ENCODE assay signal across 9 cellular contexts in the genomic region with DNA sequence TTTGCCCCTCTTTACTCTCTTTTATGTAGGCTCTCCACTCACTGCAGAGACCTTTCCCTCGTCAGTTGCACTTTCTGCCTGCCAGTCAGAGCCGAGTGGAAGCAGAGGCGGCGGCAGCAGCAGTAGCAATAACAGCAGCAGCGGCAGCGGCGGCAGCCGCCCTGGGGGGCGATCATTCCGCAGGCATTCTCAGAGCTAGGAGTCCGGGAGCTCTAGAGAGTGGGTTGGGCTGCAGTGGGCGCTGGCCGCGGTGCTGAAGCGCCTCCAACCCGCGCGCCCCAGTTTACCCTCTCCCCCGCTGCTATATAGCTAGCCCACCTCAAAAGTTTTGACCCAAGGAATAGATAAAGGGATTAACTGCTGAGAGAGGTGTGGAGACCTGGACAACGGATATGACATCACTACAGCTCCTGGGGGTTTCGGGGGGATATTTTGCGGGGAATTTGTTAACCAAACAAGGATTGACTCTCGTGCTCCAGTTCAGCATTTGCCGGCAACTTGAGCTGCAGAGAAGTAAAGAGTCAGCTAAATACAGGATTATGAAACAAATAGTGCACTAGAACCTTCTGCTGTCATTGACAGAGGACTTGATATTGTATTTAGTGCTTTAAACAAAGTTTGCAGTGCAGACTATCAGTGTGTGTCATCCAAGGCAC. TPM values are rescaled to one million over a fixed set of nuclear protein-coding genes. Genes with fewer than 3 reads are reported as not detected.
A peak's percentile ranks its signal among the peaks of the same experiment; 100 is the strongest.
DNase-seq lines count a peak whose midpoint lies in the region; ATAC-seq and TF ChIP-seq lines count a peak whose summit lies in the region.
"Had no signal": no experiment of that assay in that cellular context is flagged by ENCODE, and none has a peak within 500 bp of the region (broad histone marks: within the 10 kb centered on the region; RNA-seq: fewer than 3 reads in every experiment).

Gene OLFM3 (minus strand): TSS at position 97 of the 656 bp plus-strand sequence.

- peaks cover 15% of the 10 kb centered on the region for H3K27me3 Mint-ChIP-seq in activated CD4-positive, alpha-beta T cell treated with anti-CD3 and anti-CD28 coated beads, Interleukin-2, amount 10 ng/mL, durations not matched to agents 24 days and 14 days

- no peaks in the 10 kb centered on the region for H3F3A ChIP-seq in MM.1S (ENCODE audit: insufficient read depth, low read length)

- TF ChIP-seq POLR2A in body of pancreas (IDR thresholded peaks at IDR 0.05) (no peak), esophagus muscularis mucosa (IDR thresholded peaks at IDR 0.05; ENCODE audit: low read depth) (no peak)

- H3K79me2 ChIP-seq in MM.1S (ENCODE audit: low read length) = no peaks in the 10 kb centered on the region

- H3K27me3 ChIP-seq in body of pancreas (no peaks in the 10 kb centered on the region), esophagus muscularis mucosa (peaks cover 0 to 27% (median 2%) of the 10 kb centered on the region in 4 donors), MM.1S (replicated peaks; ENCODE audit: insufficient read depth, low read length) (no peaks in the 10 kb centered on the region)

- no peaks in the 10 kb centered on the region for H3K36me3 ChIP-seq in body of pancreas (replicated peaks in 1 of 2; ENCODE audit: insufficient read depth in 1 of 2, low read depth in 2 of 2)
- no peaks in the 10 kb centered on the region for H3K36me3 ChIP-seq in mucosa of descending colon (ENCODE audit: low read depth)
- H3K36me3 ChIP-seq in esophagus muscularis mucosa = no peaks in the 10 kb centered on the region
- no peaks in the 10 kb centered on the region for H3K36me3 ChIP-seq in MM.1S (replicated peaks; ENCODE audit: insufficient read depth, low read length)

- TF ChIP-seq CTCF in body of pancreas (IDR thresholded peaks at IDR 0.05) (no peak), mucosa of descending colon (IDR thresholded peaks at IDR 0.05) (no peak), esophagus muscularis mucosa (IDR thresholded peaks at IDR 0.05) (no peak), MM.1S (IDR thresholded peaks at IDR 0.05; ENCODE audit: low read length) (no peak)

- ATAC-seq in body of pancreas = no peak
- peak; percentile 38 for ATAC-seq in mucosa of descending colon

- no peaks in the 10 kb centered on the region for H3K36me3 Mint-ChIP-seq in activated CD4-positive, alpha-beta T cell treated with anti-CD3 and anti-CD28 coated beads, Interleukin-2, amount 10 ng/mL, durations not matched to agents 24 days and 14 days (ENCODE audit: low read depth)
- H3K36me3 Mint-ChIP-seq: naive B cell had no signal

- H3K9ac ChIP-seq in MM.1S (ENCODE audit: low read length) = no peak within 1 kb of the TSS

- WGBS in body of pancreas, 2 donors = 6 to 7% methylated on average over 24 of the region's 24 CpGs
- WGBS in esophagus muscularis mucosa = 11% methylated on average over 15 of the region's 24 CpGs

- DNase-seq in GM03348 (ENCODE audit: low spot score) (peak; percentile 50), KG1 (lab: John Stamatoyannopoulos, UW) (peak; percentile 2), body of pancreas (peak; percentile 5 to 17 (median 13)), mucosa of descending colon (peak; percentile 12 to 34 (median 25)), esophagus muscularis mucosa (ENCODE audit: extremely low spot score) (no peak), MV-4-11 (lab: John Stamatoyannopoulos, UW) (no peak), MM.1S (no peak)
- no peak for DNase-seq in activated CD4-positive, alpha-beta T cell treated with anti-CD3 and anti-CD28 coated beads, Interleukin-2, amount 10 ng/mL, durations not matched to agents 24 days and 14 days
- DNase-seq: naive B cell had no signal

- H3K4me1 Mint-ChIP-seq in activated CD4-positive, alpha-beta T cell treated with anti-CD3 and anti-CD28 coated beads, Interleukin-2, amount 10 ng/mL, durations not matched to agents 24 days and 14 days = no peaks in the 10 kb centered on the region

- no peak within 1 kb of the TSS for H3K4me3 ChIP-seq in body of pancreas
- H3K4me3 ChIP-seq in mucosa of descending colon = no peak within 1 kb of the TSS
- H3K4me3 ChIP-seq in esophagus muscularis mucosa = no peak within 1 kb of the TSS
- no peak within 1 kb of the TSS for H3K4me3 ChIP-seq in MM.1S (ENCODE audit: low read length)

- no peak within 1 kb of the TSS for H3K4me2 ChIP-seq in MM.1S (ENCODE audit: low read depth, low read length)

- H2AFZ ChIP-seq in MM.1S (ENCODE audit: low read length) = no peak within 1 kb of the TSS

- H3K9me3 ChIP-seq in body of pancreas (no peaks in the 10 kb centered on the region), mucosa of descending colon (no peaks in the 10 kb centered on the region), esophagus muscularis mucosa (no peaks in the 10 kb centered on the region), MM.1S (replicated peaks; ENCODE audit: insufficient read depth, low read length) (no peaks in the 10 kb centered on the region)

- H3K4me1 ChIP-seq in body of pancreas (peaks cover 6% of the 10 kb centered on the region), mucosa of descending colon (ENCODE audit: low read depth) (no peaks in the 10 kb centered on the region), esophagus muscularis mucosa (no peaks in the 10 kb centered on the region), MM.1S (ENCODE audit: low read length) (no peaks in the 10 kb centered on the region)

- no peaks in the 10 kb centered on the region for H3K9me2 ChIP-seq in MM.1S (replicated peaks; ENCODE audit: insufficient read depth, low read length)

- no peak within 1 kb of the TSS for H3K27ac Mint-ChIP-seq in activated CD4-positive, alpha-beta T cell treated with anti-CD3 and anti-CD28 coated beads, Interleukin-2, amount 10 ng/mL, durations not matched to agents 24 days and 14 days

- no peak for TF ChIP-seq EP300 in esophagus muscularis mucosa (IDR thresholded peaks at IDR 0.05)

- H3K9me3 Mint-ChIP-seq in activated CD4-positive, alpha-beta T cell treated with anti-CD3 and anti-CD28 coated beads, Interleukin-2, amount 10 ng/mL, durations not matched to agents 24 days and 14 days = no peaks in the 10 kb centered on the region

- no peak within 1 kb of the TSS for H3K4me3 Mint-ChIP-seq in activated CD4-positive, alpha-beta T cell treated with anti-CD3 and anti-CD28 coated beads, Interleukin-2, amount 10 ng/mL, durations not matched to agents 24 days and 14 days
- H3K4me3 Mint-ChIP-seq: naive B cell had no signal

- H4K20me1 ChIP-seq in MM.1S (ENCODE audit: insufficient read depth, low read length) = no peaks in the 10 kb centered on the region

- H3K27ac ChIP-seq in body of pancreas (no peak within 1 kb of the TSS), esophagus muscularis mucosa (replicated peaks in 1 of 4) (no peak within 1 kb of the TSS), MM.1S (ENCODE audit: low read length) (no peak within 1 kb of the TSS)

- intact Hi-C loops in body of pancreas (cut with DNase I) = no loop called here
- intact Hi-C loops in mucosa of descending colon (cut with DNase I, micrococcal nuclease) = no loop called here
- intact Hi-C loops in esophagus muscularis mucosa (cut with DNase I) = no loop called here
- intact Hi-C loops in activated CD4-positive, alpha-beta T cell treated with anti-CD3 and anti-CD28 coated beads, Interleukin-2, amount 10 ng/mL, durations not matched to agents 24 days and 14 days (cut with micrococcal nuclease) = no loop called here

RNA-seq across cellular contexts. Expression of gene OLFM3, which starts in this region (rescaled TPM):
- not detected for total RNA-seq in body of pancreas
- 1 to 10 TPM in 1 of 3 donors, under 1 TPM in 2; 0.12 to 2.6 (median 0.22) TPM for total RNA-seq in mucosa of descending colon
- total RNA-seq in esophagus muscularis mucosa = 1 to 10 TPM in 1 of 4 donors, under 1 TPM in 3; 0.23 to 1.2 (median 0.34) TPM
- total RNA-seq in activated CD4-positive, alpha-beta T cell treated with anti-CD3 and anti-CD28 coated beads, Interleukin-2, amount 10 ng/mL, durations not matched to agents 24 days and 14 days = not detected in 2 replicates

Comparison
In these comparisons a context has a peak if more than half of its experiments do, and no peak if none do; other contexts are left out.
1. Peak in DNase-seq in body of pancreas; RNA of the gene not detected or under 1 TPM.
2. DNase-seq: peak in GM03348 (single experiment), KG1 (single experiment) and mucosa of descending colon (3 of 3); none in esophagus muscularis mucosa (single experiment), MV-4-11 (single experiment), activated CD4-positive, alpha-beta T cell treated with anti-CD3 and anti-CD28 coated beads, Interleukin-2, amount 10 ng/mL, durations not matched to agents 24 days and 14 days (single experiment) and MM.1S (single experiment).